ENCODE assay signal across 14 cellular contexts in the genomic region with DNA sequence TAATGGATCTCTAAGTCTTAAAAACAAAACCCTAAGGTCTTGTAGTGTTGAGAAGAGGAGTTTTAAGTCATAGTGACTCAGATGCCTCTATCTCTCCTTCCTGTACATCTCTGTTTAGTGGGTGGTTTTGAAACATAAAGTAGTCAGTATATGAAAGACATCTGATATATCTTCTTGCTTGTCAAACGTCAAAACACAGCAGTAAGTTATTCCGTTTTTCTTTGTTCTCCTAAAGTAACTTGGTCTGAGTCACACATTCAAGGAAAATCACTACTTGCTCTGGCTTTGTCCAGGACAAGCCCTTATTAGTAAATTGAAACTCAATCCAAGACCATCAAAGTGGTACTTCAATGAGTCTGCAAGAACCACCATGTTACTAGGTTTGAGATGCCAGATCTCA.
"Had no signal": no experiment of that assay in that cellular context is flagged by ENCODE, and none has a peak within 500 bp of the region (broad histone marks: within the 10 kb centered on the region; RNA-seq: fewer than 3 reads in every experiment).

No MANE protein-coding gene starts in this region.

- H3K4me1 Mint-ChIP-seq: endodermal cell, naive B cell had no signal

- ATAC-seq: left cardiac atrium had no signal

- H3K4me1 ChIP-seq: breast epithelium, right atrium auricular region had no signal

- H3K4me3 Mint-ChIP-seq: endodermal cell, naive B cell had no signal

- DNase-seq: activated naive CD4-positive, alpha-beta T cell treated with Interleukin-2 at 50 U/mL for 16 hours; aorta; endodermal cell; glutamatergic neuron; left cardiac atrium; naive B cell; posterior cingulate gyrus; SK-N-SH; stimulated activated CD4-positive, alpha-beta T cell treated with anti-CD3 and anti-CD28 coated beads, Interleukin-4, amount 100 ng/mL, for 4 hours; trophoblast cell had no signal

- H3K36me3 ChIP-seq: breast epithelium, right atrium auricular region had no signal

- H3K9me3 Mint-ChIP-seq: endodermal cell had no signal

- H3K9me3 ChIP-seq: breast epithelium, right atrium auricular region, SK-N-SH had no signal

- H3K27me3 ChIP-seq: breast epithelium, right atrium auricular region had no signal

- H3K4me3 ChIP-seq: breast epithelium, lung, right atrium auricular region, skin epidermis had no signal

- H3K27ac Mint-ChIP-seq: endodermal cell, naive B cell had no signal

- H3K27ac ChIP-seq: breast epithelium, right atrium auricular region, skin epidermis had no signal

- H3K36me3 Mint-ChIP-seq: naive B cell had no signal
